Comparison of ENCODE assay signal across 25 cellular contexts in genomic region chr10:94450782-94451181, GRCh38. TPM values are rescaled to one million over a fixed set of nuclear protein-coding genes. Genes with fewer than 3 reads are reported as not detected.
"Had no signal": no experiment of that assay in that cellular context is flagged by ENCODE, and none has a peak within 500 bp of the region (broad histone marks: within the 10 kb centered on the region; RNA-seq: fewer than 3 reads in every experiment).

No MANE protein-coding gene starts in this region.

- H3K4me1 ChIP-seq: lower lobe of right lung, right atrium auricular region, stomach, upper lobe of right lung had no signal

- H3K9me3 Mint-ChIP-seq: natural killer cell treated with Interleukin-12 subunit alpha and Interleukin-12 subunit beta and Interleukin-15 and Interleukin-18, amount 100 ng/mL, for 72 hours had no signal

- H3K36me3 Mint-ChIP-seq: immature natural killer cell; naive thymus-derived CD4-positive, alpha-beta T cell; natural killer cell treated with Interleukin-12 subunit alpha and Interleukin-12 subunit beta and Interleukin-15 and Interleukin-18, amount 100 ng/mL, for 72 hours had no signal

- H3K4me1 Mint-ChIP-seq: immature natural killer cell; mesothelial cell of epicardium; stimulated activated naive B cell treated with anti-CD40 and anti-IgM and Interleukin-4, amounts not matched to agents 10 μg/mL and 1 μg/mL and 100 μg/mL, for 72 hours had no signal

- H3K27me3 ChIP-seq: ovary, right atrium auricular region, right lobe of liver, stomach, tibial artery, upper lobe of right lung had no signal

- ATAC-seq: lower lobe of right lung; naive thymus-derived CD4-positive, alpha-beta T cell; natural killer cell treated with Interleukin-12 subunit alpha and Interleukin-12 subunit beta and Interleukin-15 and Interleukin-18, amount 100 ng/mL, for 72 hours; right lobe of liver; stimulated activated naive B cell treated with anti-CD40 and anti-IgM and Interleukin-4, amounts not matched to agents 10 μg/mL and 1 μg/mL and 100 μg/mL, for 72 hours; stimulated activated naive CD8-positive, alpha-beta T cell treated with anti-CD3 and anti-CD28 coated beads, Interleukin-15, Interleukin-2, amounts not matched to agents 100 U/mL and 50 U/mL, for 24 hours; upper lobe of right lung had no signal

- H3K27ac ChIP-seq: lower lobe of right lung, ovary, right atrium auricular region, right lobe of liver, skin epidermis, stomach, thoracic aorta, tibial artery, upper lobe of right lung had no signal

- H3K4me3 ChIP-seq: lower lobe of right lung, ovary, right atrium auricular region, right lobe of liver, skin epidermis, stomach, thoracic aorta, tibial artery, upper lobe of right lung had no signal

- H3K4me3 Mint-ChIP-seq: immature natural killer cell; mesothelial cell of epicardium; naive thymus-derived CD4-positive, alpha-beta T cell; natural killer cell treated with Interleukin-12 subunit alpha and Interleukin-12 subunit beta and Interleukin-15 and Interleukin-18, amount 100 ng/mL, for 72 hours; stimulated activated naive B cell treated with anti-CD40 and anti-IgM and Interleukin-4, amounts not matched to agents 10 μg/mL and 1 μg/mL and 100 μg/mL, for 72 hours had no signal

- H3K9me3 ChIP-seq: lower lobe of right lung, ovary, right lobe of liver had no signal

- H3K36me3 ChIP-seq: lower lobe of right lung, ovary, right atrium auricular region, right lobe of liver, thoracic aorta, upper lobe of right lung had no signal

- DNase-seq: hypothalamus; immature natural killer cell; kidney; lower lobe of right lung; mammary epithelial cell; mesendoderm; naive thymus-derived CD4-positive, alpha-beta T cell; ovary; right lobe of liver; stimulated activated CD4-positive, alpha-beta T cell treated with anti-CD3 and anti-CD28 coated beads, Interleukin-12 subunit alpha, Interleukin-12 subunit beta, amount 100 ng/mL, for 4 hours; stimulated activated CD4-positive, alpha-beta T cell treated with anti-CD3 and anti-CD28 coated beads, Interleukin-15, amount 100 ng/mL, for 24 hours; stimulated activated CD4-positive, alpha-beta T cell treated with anti-CD3 and anti-CD28 coated beads, Interleukin-2, amount 100 ng/mL, for 24 hours; stimulated activated CD4-positive, alpha-beta T cell treated with anti-CD3 and anti-CD28 coated beads, Interleukin-4, amount 100 ng/mL, for 1 hour; stimulated activated naive B cell treated with anti-CD40 and anti-IgM and Interleukin-4, amounts not matched to agents 10 μg/mL and 1 μg/mL and 100 μg/mL, for 72 hours; stimulated activated naive CD8-positive, alpha-beta T cell treated with anti-CD3 and anti-CD28 coated beads, Interleukin-15, Interleukin-2, amounts not matched to agents 100 U/mL and 50 U/mL, for 24 hours; stomach; tibial artery; trophoblast cell; upper lobe of right lung had no signal

- H3K27ac Mint-ChIP-seq: immature natural killer cell; mesothelial cell of epicardium; naive thymus-derived CD4-positive, alpha-beta T cell; natural killer cell treated with Interleukin-12 subunit alpha and Interleukin-12 subunit beta and Interleukin-15 and Interleukin-18, amount 100 ng/mL, for 72 hours; progenitor cell of endocrine pancreas; stimulated activated naive B cell treated with anti-CD40 and anti-IgM and Interleukin-4, amounts not matched to agents 10 μg/mL and 1 μg/mL and 100 μg/mL, for 72 hours had no signal

- H3K27me3 Mint-ChIP-seq: progenitor cell of endocrine pancreas; stimulated activated naive B cell treated with anti-CD40 and anti-IgM and Interleukin-4, amounts not matched to agents 10 μg/mL and 1 μg/mL and 100 μg/mL, for 72 hours had no signal

RNA-seq across cellular contexts. Expression of gene TBC1D12, which starts 48.4 kb away (rescaled TPM):
- polyA plus RNA-seq: naive thymus-derived CD4-positive, alpha-beta T cell had no signal
